3 cellular contexts compared by ENCODE assay signal in genomic region chr3:118828351-118828750, GRCh38.
"Had no signal": no experiment of that assay in that cellular context is flagged by ENCODE, and none has a peak within 500 bp of the region (broad histone marks: within the 10 kb centered on the region; RNA-seq: fewer than 3 reads in every experiment).

No MANE protein-coding gene starts in this region.

- H3K4me3 ChIP-seq: GM12878 had no signal

- DNase-seq: GDM1, GF-D8 had no signal

- ATAC-seq: GM12878 had no signal
